ENCODE assay signal across 8 cellular contexts in the genomic region with DNA sequence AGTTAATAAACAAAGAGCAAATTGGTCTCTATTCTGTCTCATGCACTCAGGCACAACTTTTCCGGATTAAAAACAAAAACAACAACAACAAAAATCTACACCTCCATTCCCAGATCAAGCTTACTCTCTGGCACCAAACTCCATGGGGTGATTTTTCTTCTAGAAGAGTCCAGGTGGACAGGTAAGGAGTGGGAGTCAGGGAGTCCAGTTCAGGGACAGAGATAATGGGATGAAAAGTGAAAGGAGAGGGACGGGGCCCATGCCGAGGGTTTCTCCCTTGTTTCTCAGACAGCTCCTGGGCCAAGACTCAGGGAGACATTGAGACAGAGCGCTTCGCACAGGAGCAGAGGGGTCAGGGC. TPM values are rescaled to one million over a fixed set of nuclear protein-coding genes. Genes with fewer than 3 reads are reported as not detected.
DNase-seq lines count a peak whose midpoint lies in the region; ATAC-seq, FAIRE-seq and TF ChIP-seq lines count a peak whose summit lies in the region.

No MANE protein-coding gene starts in this region.

- peaks cover 21% of the 10 kb centered on the region for H3K27me3 Mint-ChIP-seq in nephron (ENCODE audit: low read depth)

- no peak for TF ChIP-seq CTCF in BJ (IDR thresholded peaks at IDR 0.05; ENCODE audit: insufficient read depth, low read depth, low read length)
- no peak for TF ChIP-seq CTCF in nephron (IDR thresholded peaks at IDR 0.05; ENCODE audit: unreplicated experiment in 3 of 3)

- H3K9me3 Mint-ChIP-seq in nephron, result no peaks in the 10 kb centered on the region

- peak overlapping the region; percentile 92 for H3K4me3 ChIP-seq in BJ (ENCODE audit: low read depth, low read length)
- peak overlapping the region; percentile 91 for H3K4me3 ChIP-seq in effector memory CD4-positive, alpha-beta T cell (ENCODE audit: insufficient read depth, low read depth, low read length, poor library complexity, severe bottlenecking)

- ATAC-seq in GM18867 (IDR thresholded peaks at IDR 0.05; ENCODE audit: unreplicated experiment), result no peak
- ATAC-seq in HG03378 (IDR thresholded peaks at IDR 0.05; ENCODE audit: unreplicated experiment), result no peak

- H3K4me1 ChIP-seq in effector memory CD4-positive, alpha-beta T cell (ENCODE audit: control insufficient read depth, insufficient read depth, low read length, poor library complexity, severe bottlenecking), result peaks cover 33% of the 10 kb centered on the region

- no peaks in the 10 kb centered on the region for H3K9me3 ChIP-seq in effector memory CD4-positive, alpha-beta T cell (ENCODE audit: control insufficient read depth, low read length)

- POLR2A ChIA-PET in BJ (lab: Charles Lee), result no interaction called here

- FAIRE-seq in frontal cortex (lab: Jason Lieb, UNC), result no peak

- H3K36me3 Mint-ChIP-seq in nephron (ENCODE audit: low read depth), result peaks cover 22% of the 10 kb centered on the region

- DNase-seq in BJ (ENCODE audit: low read depth) (no peak), LoVo (ENCODE audit: low spot score) (peak; percentile 13), DMS 273 (lab: John Stamatoyannopoulos, UW; ENCODE audit: unreplicated experiment) (no peak), frontal cortex (ENCODE audit: low spot score in 2 of 2) (no peak)
- DNase-seq in effector memory CD4-positive, alpha-beta T cell, result no peak

- peaks cover 5% of the 10 kb centered on the region for H3K36me3 ChIP-seq in BJ (ENCODE audit: control insufficient read depth, insufficient read depth, low read length)
- H3K36me3 ChIP-seq in effector memory CD4-positive, alpha-beta T cell (ENCODE audit: control insufficient read depth, insufficient read depth, low read length), result peaks cover 33% of the 10 kb centered on the region

- CTCF ChIA-PET in BJ (lab: Yijun Ruan, JAX), result no interaction called here

- H3K4me1 Mint-ChIP-seq in nephron, result peaks cover 22% of the 10 kb centered on the region

- peak overlapping the region; percentile 89 to 95 (median 95) for H3K4me3 Mint-ChIP-seq in nephron

- H3K27ac ChIP-seq in effector memory CD4-positive, alpha-beta T cell (ENCODE audit: insufficient read depth, low read length, poor library complexity, severe bottlenecking), result peak overlapping the region; percentile 100

- no peaks in the 10 kb centered on the region for H3K27me3 ChIP-seq in BJ (ENCODE audit: control insufficient read depth, insufficient read depth, low read length)
- no peaks in the 10 kb centered on the region for H3K27me3 ChIP-seq in effector memory CD4-positive, alpha-beta T cell (replicated peaks; ENCODE audit: control insufficient read depth, insufficient read depth, low read length, poor library complexity, severe bottlenecking)

- peak overlapping the region; percentile 66 to 91 (median 70) for H3K27ac Mint-ChIP-seq in nephron

RNA-seq across cellular contexts. Expression of gene HLA-A, which starts 0.4 kb away (rescaled TPM):
- polyA plus RNA-seq in BJ (2011; rRNA removed), result 505 and 737 TPM in 2 replicates
- polyA minus RNA-seq in BJ (2011; rRNA and poly(A)+ RNA removed), result 47.1 and 51.3 TPM in 2 replicates
- total RNA-seq in frontal cortex, result 55.4 TPM
